ENCODE assay signal across 13 cellular contexts in genomic region chr11:120776683-120777010, GRCh38.
DNase-seq lines count a peak whose midpoint lies in the region; FAIRE-seq and TF ChIP-seq lines count a peak whose summit lies in the region.
"Had no signal": no experiment of that assay in that cellular context is flagged by ENCODE, and none has a peak within 500 bp of the region (broad histone marks: within the 10 kb centered on the region; RNA-seq: fewer than 3 reads in every experiment).

No MANE protein-coding gene starts in this region.

- H3K18ac ChIP-seq in H1 (ENCODE audit: extremely low read depth, low read length): 0 out of 2 replicates have a peak overlapping the region, but pooled peaks have one; percentile 10

- H3K36me3 ChIP-seq in HUES48 (ENCODE audit: control insufficient read depth, insufficient read depth, low read length) (no peaks in the 10 kb centered on the region), H1 (ENCODE audit: control insufficient read depth in 2 of 4, insufficient read depth in 4 of 4, low read length in 3 of 4) (no peaks in the 10 kb centered on the region), neural progenitor cell (no peaks in the 10 kb centered on the region)

- CTCF ChIA-PET in H1 (lab: Charles Lee; ENCODE audit: partially characterized antibody): interaction anchor here (0.9 to 2.1 kb wide), 9 partner anchors 9 to 266 kb away, joined by 3 to 8 read pairs (median 4); no protein-coding TSS in a partner anchor

- H3K4ac ChIP-seq in H1 (replicated peaks; ENCODE audit: insufficient read length, low read depth, low read length): no peak overlapping the region

- H3K14ac ChIP-seq in H1 (ENCODE audit: insufficient read length): no peak overlapping the region

- POLR2A ChIA-PET in H1 (lab: Charles Lee; ENCODE audit: partially characterized antibody): no interaction called here

- TF ChIP-seq CTCF in H1 (IDR thresholded peaks at IDR 0.05; ENCODE audit: control extremely low read depth in 1 of 3, insufficient read depth in 1 of 3, low read depth in 1 of 3, low read length in 3 of 3) (no peak), neural progenitor cell (IDR thresholded peaks at IDR 0.05) (no peak)

- H3K4me3 ChIP-seq in HUES48 (ENCODE audit: low read depth, low read length) (no peak overlapping the region), H1 (ENCODE audit: extremely low read depth in 1 of 4, insufficient read depth in 2 of 4, low read depth in 3 of 4, low read length in 4 of 4) (no peak overlapping the region), neural progenitor cell (peak overlapping the region; percentile 7)
- H3K4me3 ChIP-seq: A549, K562 had no signal

- peak overlapping the region; percentile 47; the same call in 1 of the 2 replicates for H2BK5ac ChIP-seq in H1 (ENCODE audit: low read depth, low read length)

- H3K4me1 ChIP-seq in HUES48 (ENCODE audit: control insufficient read depth, insufficient read depth, low read length) (peaks cover 39% of the 10 kb centered on the region), H1 (replicated peaks in 1 of 4; ENCODE audit: control insufficient read depth in 3 of 4, insufficient read depth in 4 of 4, low read length in 3 of 4) (peaks cover 9 to 20% (median 15%) of the 10 kb centered on the region in 4 experiments), neural progenitor cell (peaks cover 31% of the 10 kb centered on the region)
- H3K4me1 ChIP-seq: A549 had no signal

- H3K23me2 ChIP-seq in H1 (ENCODE audit: low read depth, low read length): no peaks in the 10 kb centered on the region

- peaks cover 21% of the 10 kb centered on the region for H3F3A ChIP-seq in neural progenitor cell (ENCODE audit: low read depth)

- TF ChIP-seq POLR2A in H1 (IDR thresholded peaks at IDR 0.05; ENCODE audit: control extremely low read depth in 1 of 2, low read depth in 2 of 2, low read length in 2 of 2): no peak

- no peak overlapping the region for H3K4me3 Mint-ChIP-seq in neural progenitor cell
- H3K4me3 Mint-ChIP-seq: CD14-positive monocyte had no signal

- 78% methylated on average over 6 of the region's 6 CpGs; no CpG with 5 or more reads in 1 of the 2 experiments for WGBS in H1 (ENCODE audit: extremely low coverage in 1 of 2, insufficient coverage in 1 of 2, insufficient read length in 1 of 2, insufficient replicate concordance in 2 of 2, low coverage in 1 of 2, low lambda C conversion rate in 2 of 2, missing lambda C conversion rate in 1 of 2), 2 experiments

- H3K9me3 Mint-ChIP-seq in neural progenitor cell: peaks cover 3% of the 10 kb centered on the region

- no peak overlapping the region for H3K56ac ChIP-seq in H1 (replicated peaks; ENCODE audit: insufficient read length, low read depth, low read length)

- peak overlapping the region; percentile 32 for H3K27ac ChIP-seq in HUES48 (ENCODE audit: low read depth, low read length)
- H3K27ac ChIP-seq in H1 (ENCODE audit: low read depth, low read length): peak overlapping the region; percentile 17; the same call in 1 of the 2 replicates
- peak overlapping the region; percentile 81 for H3K27ac ChIP-seq in neural progenitor cell
- H3K27ac ChIP-seq: A549 had no signal

- peak overlapping the region; percentile 39 for H4K8ac ChIP-seq in H1 (ENCODE audit: extremely low read depth, insufficient read depth, low read length)

- H2BK12ac ChIP-seq in H1 (ENCODE audit: low read depth, low read length): peak overlapping the region; percentile 82; the same call in 1 of the 2 replicates

- H3K36me3 Mint-ChIP-seq in neural progenitor cell: no peaks in the 10 kb centered on the region
- H3K36me3 Mint-ChIP-seq: CD14-positive monocyte had no signal

- no peak overlapping the region for H3K23ac ChIP-seq in H1 (ENCODE audit: insufficient read length)

- H2AK5ac ChIP-seq in H1 (ENCODE audit: low read depth, low read length): no peak overlapping the region

- DNase-seq in H1 (ENCODE audit: low read depth in 1 of 2, low spot score in 2 of 2) (no peak), neural progenitor cell (ENCODE audit: low spot score) (no peak), AG08396 (ENCODE audit: low spot score) (no peak), OCI-M1 (lab: John Stamatoyannopoulos, UW) (no peak), GOT3 (lab: John Stamatoyannopoulos, UW) (no peak)
- DNase-seq in stimulated activated CD4-positive, alpha-beta T cell treated with anti-CD3 and anti-CD28 coated beads, Interleukin-4, amount 100 ng/mL, for 4 hours: no peak
- DNase-seq: DMS53, GF-D8 had no signal

- no peak overlapping the region for H3K4me2 ChIP-seq in H1 (ENCODE audit: insufficient read depth in 1 of 2, low read depth in 2 of 2, low read length in 2 of 2)
- peak overlapping the region; percentile 59 for H3K4me2 ChIP-seq in neural progenitor cell
- H3K4me2 ChIP-seq: A549 had no signal

- no peak overlapping the region for H2AFZ ChIP-seq in H1 (ENCODE audit: low read length)
- no peak overlapping the region for H2AFZ ChIP-seq in neural progenitor cell (replicated peaks)

- no peak overlapping the region for H3K27ac Mint-ChIP-seq in neural progenitor cell
- H3K27ac Mint-ChIP-seq: CD14-positive monocyte had no signal

- H4K91ac ChIP-seq in H1 (replicated peaks; ENCODE audit: insufficient read length, low read length): peak overlapping the region; percentile 57

- H4K5ac ChIP-seq in H1 (ENCODE audit: insufficient read length, low read depth, low read length): no peak overlapping the region

- H3K9me3 ChIP-seq in HUES48 (ENCODE audit: control insufficient read depth, insufficient read depth, low read length) (no peaks in the 10 kb centered on the region), H1 (ENCODE audit: insufficient read depth in 2 of 2, low read depth in 1 of 2, low read length in 1 of 2) (peaks cover 0 to 9% of the 10 kb centered on the region in 2 experiments; a peak in 3 of 4 replicates), neural progenitor cell (ENCODE audit: low read depth) (no peaks in the 10 kb centered on the region)
- H3K9me3 ChIP-seq: A549 had no signal

- TF ChIP-seq RAD21 in H1 (IDR thresholded peaks at IDR 0.05 in 1 of 2, conservative IDR thresholded peaks at IDR 0.05 in 1 of 2; ENCODE audit: low read depth in 2 of 2, low read length in 2 of 2): no peak

- FAIRE-seq in H1 (lab: Jason Lieb, UNC): no peak
- FAIRE-seq: A549, HTR-8/SVneo, K562 had no signal

- H3K27me3 ChIP-seq in HUES48 (ENCODE audit: control insufficient read depth, insufficient read depth, low read length): no peaks in the 10 kb centered on the region
- no peaks in the 10 kb centered on the region for H3K27me3 ChIP-seq in H1 (replicated peaks in 1 of 4; ENCODE audit: control insufficient read depth in 3 of 4, extremely low read depth in 1 of 4, insufficient read depth in 3 of 4, low read length in 3 of 4)
- no peaks in the 10 kb centered on the region for H3K27me3 ChIP-seq in neural progenitor cell

- H2BK15ac ChIP-seq in H1 (ENCODE audit: low read length): 0 out of 2 replicates have a peak overlapping the region, but pooled peaks have one; percentile 36

- no peaks in the 10 kb centered on the region for H3K79me2 ChIP-seq in H1 (ENCODE audit: control insufficient read depth in 1 of 2, insufficient read depth in 2 of 2, low read length in 2 of 2)
- no peaks in the 10 kb centered on the region for H3K79me2 ChIP-seq in neural progenitor cell (ENCODE audit: low read depth)

- peaks cover 46% of the 10 kb centered on the region for H3K4me1 Mint-ChIP-seq in neural progenitor cell
- H3K4me1 Mint-ChIP-seq: CD14-positive monocyte had no signal

- no peak overlapping the region for H2BK120ac ChIP-seq in H1 (replicated peaks; ENCODE audit: low read depth, low read length)

- H3K27me3 Mint-ChIP-seq in neural progenitor cell (ENCODE audit: insufficient read depth, low read depth): peaks cover 10% of the 10 kb centered on the region

- no peaks in the 10 kb centered on the region for H4K20me1 ChIP-seq in H1 (replicated peaks in 1 of 2; ENCODE audit: control insufficient read depth in 1 of 2, insufficient read depth in 2 of 2, low read length in 2 of 2)
- no peaks in the 10 kb centered on the region for H4K20me1 ChIP-seq in neural progenitor cell (ENCODE audit: low read depth)

- no peak for TF ChIP-seq EP300 in H1 (IDR thresholded peaks at IDR 0.05; ENCODE audit: borderline replicate concordance in 1 of 2, low read depth in 2 of 2, low read length in 2 of 2)

- peak overlapping the region; percentile 56; the same call in 1 of the 2 replicates for H2BK20ac ChIP-seq in H1 (ENCODE audit: low read length)

- H3K9ac ChIP-seq in HUES48 (ENCODE audit: low read depth, low read length): no peak overlapping the region
- peak overlapping the region in 1 of 4 experiments; percentile 18; a peak in 2 of 7 replicates for H3K9ac ChIP-seq in H1 (replicated peaks in 1 of 4; ENCODE audit: extremely low read depth in 1 of 4, low read depth in 3 of 4, low read length in 3 of 4)
- H3K9ac ChIP-seq in neural progenitor cell: no peak overlapping the region

- no peaks in the 10 kb centered on the region for H3K79me1 ChIP-seq in H1 (ENCODE audit: low read depth, low read length)

TF ChIP-seq in H1, 55 proteins besides CTCF, POLR2A, EP300 and RAD21:
- TF ChIP-seq HDAC2 (IDR thresholded peaks at IDR 0.05; ENCODE audit: borderline replicate concordance in 1 of 2, low read depth in 2 of 2, low read length in 2 of 2): no peak
- no peak for TF ChIP-seq BCL11A (IDR thresholded peaks at IDR 0.05; ENCODE audit: low read depth in 2 of 2, low read length in 2 of 2)
- no peak for TF ChIP-seq CHD2 (IDR thresholded peaks at IDR 0.05; ENCODE audit: low read length)
- no peak for TF ChIP-seq CHD1 (IDR thresholded peaks at IDR 0.05; ENCODE audit: low read depth, low read length)
- TF ChIP-seq EZH2 (IDR thresholded peaks at IDR 0.05; ENCODE audit: low read depth, low read length, severe bottlenecking): no peak
- no peak for TF ChIP-seq ZNF274 (IDR thresholded peaks at IDR 0.05; ENCODE audit: borderline replicate concordance, extremely low read depth, low read length)
- TF ChIP-seq CBX5 (IDR thresholded peaks at IDR 0.05; ENCODE audit: low read depth, low read length): no peak
- TF ChIP-seq CREB1 (IDR thresholded peaks at IDR 0.05): no peak
- TF ChIP-seq TAF1 (IDR thresholded peaks at IDR 0.05; ENCODE audit: low read depth, low read length): no peak
TF ChIP-seq in H1: peak in this region for 0.

Comparison
In these comparisons a context has a peak if more than half of its experiments do, and no peak if none do; other contexts are left out.
1. H3K27ac ChIP-seq: peak in every context shown above with its lines; median percentile 81 in neural progenitor cell; 32 in HUES48; 17 in H1.